7 cellular contexts compared by ENCODE assay signal in genomic region chr14:24013654-24014514, GRCh38. TPM values are rescaled to one million over a fixed set of nuclear protein-coding genes. Genes with fewer than 3 reads are reported as not detected.
DNase-seq lines count a peak whose midpoint lies in the region; ATAC-seq and TF ChIP-seq lines count a peak whose summit lies in the region.

No MANE protein-coding gene starts in this region.

- H3K27me3 Mint-ChIP-seq in activated CD4-positive, alpha-beta memory T cell treated with anti-CD3 and anti-CD28 coated beads, Interleukin-2, amount 10 ng/mL, durations not matched to agents 7 days and 5 days: peaks cover 22% of the 10 kb centered on the region
- H3K27me3 Mint-ChIP-seq in naive B cell: peaks cover 0 to 6% (median 0%) of the 10 kb centered on the region in 3 donors

- H3K9me3 Mint-ChIP-seq in activated CD4-positive, alpha-beta memory T cell treated with anti-CD3 and anti-CD28 coated beads, Interleukin-2, amount 10 ng/mL, durations not matched to agents 7 days and 5 days: peaks cover 4% of the 10 kb centered on the region
- H3K9me3 Mint-ChIP-seq in naive B cell: no peaks in the 10 kb centered on the region

- peak; percentile 87 to 92 for ATAC-seq in naive B cell (ENCODE audit: low read depth in 2 of 2)
- ATAC-seq in aorta (ENCODE audit: low FRiP score): peak; percentile 86

- H3K4me1 Mint-ChIP-seq in activated CD4-positive, alpha-beta memory T cell treated with anti-CD3 and anti-CD28 coated beads, Interleukin-2, amount 10 ng/mL, durations not matched to agents 7 days and 5 days: peaks cover 29% of the 10 kb centered on the region
- peaks cover 15 to 31% (median 25%) of the 10 kb centered on the region in 3 donors for H3K4me1 Mint-ChIP-seq in naive B cell

- intact Hi-C loops in aorta (cut with DNase I): loop anchor here (1.0 to 5.0 kb wide), 3 partner anchors 39 to 78 kb away; partner anchors contain the start of gene PCK2 (in 2 of the 2)

- H3K9me3 ChIP-seq in aorta (ENCODE audit: control insufficient read depth, low read length): no peaks in the 10 kb centered on the region

- no peak overlapping the region for H3K4me3 Mint-ChIP-seq in activated CD4-positive, alpha-beta memory T cell treated with anti-CD3 and anti-CD28 coated beads, Interleukin-2, amount 10 ng/mL, durations not matched to agents 7 days and 5 days
- no peak overlapping the region for H3K4me3 Mint-ChIP-seq in naive B cell

- no peaks in the 10 kb centered on the region for H3K27me3 ChIP-seq in aorta (ENCODE audit: control insufficient read depth in 1 of 2, insufficient read depth in 2 of 2, low read length in 1 of 2)

- no peaks in the 10 kb centered on the region for H3K36me3 ChIP-seq in aorta (ENCODE audit: control insufficient read depth in 1 of 2, insufficient read depth in 2 of 2, low read length in 1 of 2)

- H3K36me3 Mint-ChIP-seq in activated CD4-positive, alpha-beta memory T cell treated with anti-CD3 and anti-CD28 coated beads, Interleukin-2, amount 10 ng/mL, durations not matched to agents 7 days and 5 days (ENCODE audit: low read depth): peaks cover 14% of the 10 kb centered on the region
- H3K36me3 Mint-ChIP-seq in naive B cell: no peaks in the 10 kb centered on the region

- CTCF ChIA-PET in activated CD4-positive, alpha-beta memory T cell treated with anti-CD3 and anti-CD28 coated beads, Interleukin-2, amount 10 ng/mL, durations not matched to agents 7 days and 5 days (lab: Charles Lee): interaction anchor here (0.9 to 1.7 kb wide), 3 partner anchors 39 to 95 kb away, joined by 3 to 5 read pairs (median 5); no protein-coding TSS in a partner anchor

- H3K27ac Mint-ChIP-seq in activated CD4-positive, alpha-beta memory T cell treated with anti-CD3 and anti-CD28 coated beads, Interleukin-2, amount 10 ng/mL, durations not matched to agents 7 days and 5 days: no peak overlapping the region
- H3K27ac Mint-ChIP-seq in naive B cell: no peak overlapping the region

- POLR2A ChIA-PET in activated CD4-positive, alpha-beta memory T cell treated with anti-CD3 and anti-CD28 coated beads, Interleukin-2, amount 10 ng/mL, durations not matched to agents 7 days and 5 days (lab: Charles Lee): no interaction called here

- H3K4me3 ChIP-seq in GM12864 (ENCODE audit: low read depth, low read length): no peak overlapping the region
- no peak overlapping the region for H3K4me3 ChIP-seq in epithelial cell of proximal tubule (ENCODE audit: low read depth, low read length)
- no peak overlapping the region for H3K4me3 ChIP-seq in aorta (ENCODE audit: low read length in 2 of 2)

- no peaks in the 10 kb centered on the region for H3K4me1 ChIP-seq in aorta (ENCODE audit: control insufficient read depth in 1 of 2, insufficient read depth in 2 of 2, low read length in 2 of 2)

- WGBS in aorta, 2 donors: 17 to 20% methylated on average over 12 of the region's 12 CpGs

- H3K27ac ChIP-seq in aorta (ENCODE audit: low read depth in 1 of 2, low read length in 2 of 2): no peak overlapping the region

- DNase-seq in GM12864 (ENCODE audit: low read depth) (peak; percentile 59), HUDEP-2 (lab: John Stamatoyannopoulos, UW; ENCODE audit: unreplicated experiment in 76 of 76) (peak in 52 of 76 experiments; percentile 3 to 78 (median 46)), NCI-H82 (lab: John Stamatoyannopoulos, UW) (peak; percentile 80), epithelial cell of proximal tubule (ENCODE audit: low read depth) (peak; percentile 42), naive B cell (peak; percentile 48), aorta (no peak)
- peak; percentile 54 for DNase-seq in activated CD4-positive, alpha-beta memory T cell treated with anti-CD3 and anti-CD28 coated beads, Interleukin-2, amount 10 ng/mL, durations not matched to agents 7 days and 5 days

- peak; percentile 79 for TF ChIP-seq CTCF in GM12864 (IDR thresholded peaks at IDR 0.05; ENCODE audit: low read depth, low read length, missing control alignments)
- TF ChIP-seq CTCF in epithelial cell of proximal tubule (conservative IDR thresholded peaks at IDR 0.05; ENCODE audit: low read depth, low read length): peak; percentile 99

RNA-seq across cellular contexts. Expression of gene DHRS4L2, which starts 25.2 kb away (rescaled TPM):
- total RNA-seq in activated CD4-positive, alpha-beta memory T cell treated with anti-CD3 and anti-CD28 coated beads, Interleukin-2, amount 10 ng/mL, durations not matched to agents 7 days and 5 days: 10 to 100 TPM; 18.3 to 20.2 TPM
- total RNA-seq in epithelial cell of proximal tubule (13.6 and 14.8 TPM in 2 replicates), aorta (10 to 100 TPM; 15.1 to 17.5 TPM)
- polyA plus RNA-seq in naive B cell (ENCODE audit: low read depth in 6 of 6) (10 to 100 TPM in 5 of 6 donors, 1 to 10 TPM in 1; 8.6 to 18.3 (median 16.9) TPM), aorta (10 to 100 TPM; 22.2 to 44.3 TPM)

RNA-seq across cellular contexts. Expression of gene CARMIL3, which starts 37.9 kb away (rescaled TPM):
- 1 to 10 TPM; 3.7 to 4.2 TPM for total RNA-seq in activated CD4-positive, alpha-beta memory T cell treated with anti-CD3 and anti-CD28 coated beads, Interleukin-2, amount 10 ng/mL, durations not matched to agents 7 days and 5 days
- total RNA-seq in epithelial cell of proximal tubule (0.07 TPM in 1 of 2 replicates, not detected in the other), aorta (under 1 TPM; 0.24 to 0.42 TPM)
- polyA plus RNA-seq in naive B cell (ENCODE audit: low read depth in 6 of 6) (under 1 TPM in 2 of 6 donors, not detected in 4; 0.10 to 0.11 TPM), aorta (under 1 TPM in 1 of 2 donors, not detected in 1; 0.43 TPM)

RNA-seq across cellular contexts. Expression of gene CPNE6, which starts 57.5 kb away (rescaled TPM):
- not detected for total RNA-seq in activated CD4-positive, alpha-beta memory T cell treated with anti-CD3 and anti-CD28 coated beads, Interleukin-2, amount 10 ng/mL, durations not matched to agents 7 days and 5 days
- not detected in 2 replicates for total RNA-seq in epithelial cell of proximal tubule
- 1 to 10 TPM in 1 of 6 donors, not detected in 5; 1.1 TPM for polyA plus RNA-seq in naive B cell (ENCODE audit: low read depth in 6 of 6)
- under 1 TPM; 0.71 to 0.99 TPM for total RNA-seq in aorta
- polyA plus RNA-seq in aorta: under 1 TPM; 0.03 to 0.25 TPM

Comparison
In these comparisons a context has a peak if more than half of its experiments do, and no peak if none do; other contexts are left out.
1. DNase-seq: peak in GM12864 (single experiment), HUDEP-2 (52 of 76), NCI-H82 (single experiment), activated CD4-positive, alpha-beta memory T cell treated with anti-CD3 and anti-CD28 coated beads, Interleukin-2, amount 10 ng/mL, durations not matched to agents 7 days and 5 days (single experiment), epithelial cell of proximal tubule (single experiment) and naive B cell (single experiment); none in aorta (0 of 2).